In genomic region chr7:18593602-18594279, GRCh38 we compare ENCODE assay signal across 26 cellular contexts.
DNase-seq lines count a peak whose midpoint lies in the region; FAIRE-seq and TF ChIP-seq lines count a peak whose summit lies in the region.
"Had no signal": no experiment of that assay in that cellular context is flagged by ENCODE, and none has a peak within 500 bp of the region (broad histone marks: within the 10 kb centered on the region; RNA-seq: fewer than 3 reads in every experiment).

No MANE protein-coding gene starts in this region.

- H3K14ac ChIP-seq in mesenchymal stem cell (ENCODE audit: low read length in 2 of 2), result no peak overlapping the region

- no peak for TF ChIP-seq CTCF in SK-N-SH (IDR thresholded peaks at IDR 0.05)

- no peak for TF ChIP-seq POLR2A in H54 (IDR thresholded peaks at IDR 0.05; ENCODE audit: low read depth, low read length)

- H2BK12ac ChIP-seq in mesenchymal stem cell (ENCODE audit: low read length in 2 of 2), result no peak overlapping the region

- H3K27me3 Mint-ChIP-seq in T-helper 2 cell treated with Interferon-gamma antibody and Interleukin-4, amounts not matched to agents 5 μg/mL and 100 μg/mL, for 36 hours (ENCODE audit: low read depth), result no peaks in the 10 kb centered on the region
- H3K27me3 Mint-ChIP-seq: T-cell had no signal

- H3K4me1 ChIP-seq in mesenchymal stem cell (ENCODE audit: control insufficient read depth, insufficient read depth, low read depth, low read length) (no peaks in the 10 kb centered on the region), SK-N-SH (ENCODE audit: control insufficient read depth in 1 of 2, insufficient read depth in 2 of 2, low read depth in 1 of 2, low read length in 1 of 2) (peaks cover 0 to 7% of the 10 kb centered on the region in 2 experiments; a peak in 1 of 4 replicates)
- H3K4me1 ChIP-seq: A549, SJCRH30 had no signal

- no peak overlapping the region for H2BK15ac ChIP-seq in mesenchymal stem cell (ENCODE audit: low read depth, poor library complexity, severe bottlenecking)

- CTCF ChIA-PET in SK-N-SH (lab: Yijun Ruan, JAX), result interaction anchor here (0.6 to 11.7 kb wide), 7 partner anchors 72 to 528 kb away, joined by 3 to 138 read pairs (median 3); no protein-coding TSS in a partner anchor

- FAIRE-seq in H54 (lab: Jason Lieb, UNC) (peak; percentile 79), urothelium cell line (lab: Jason Lieb, UNC) (peak; percentile 35)
- FAIRE-seq: A549, GM12892 had no signal

- H2AFZ ChIP-seq in mesenchymal stem cell (ENCODE audit: low read depth, low read length) (no peak overlapping the region), SK-N-SH (ENCODE audit: low read depth) (no peak overlapping the region)
- H2AFZ ChIP-seq: PC-9 had no signal

- H3K9me3 Mint-ChIP-seq in T-helper 2 cell treated with Interferon-gamma antibody and Interleukin-4, amounts not matched to agents 5 μg/mL and 100 μg/mL, for 36 hours, result no peaks in the 10 kb centered on the region
- H3K9me3 Mint-ChIP-seq: CD8-positive, alpha-beta T cell; H9; HFFc6; T-cell had no signal

- H2BK120ac ChIP-seq in mesenchymal stem cell (ENCODE audit: low read depth, low read length), result no peak overlapping the region

- peaks cover 36% of the 10 kb centered on the region for H3K36me3 ChIP-seq in SK-N-MC (ENCODE audit: insufficient read depth, low read length)
- peaks cover 1 to 33% of the 10 kb centered on the region in 2 experiments for H3K36me3 ChIP-seq in mesenchymal stem cell (ENCODE audit: control insufficient read depth in 1 of 2, insufficient read depth in 2 of 2, low read depth in 1 of 2, low read length in 2 of 2)
- H3K36me3 ChIP-seq in SK-N-SH (replicated peaks in 1 of 2; ENCODE audit: control insufficient read depth in 1 of 2, insufficient read depth in 2 of 2, low read length in 1 of 2), result peaks cover 81 to 86% of the 10 kb centered on the region in 2 experiments
- H3K36me3 ChIP-seq: SJCRH30 had no signal

- no peak overlapping the region for H3K4ac ChIP-seq in mesenchymal stem cell (ENCODE audit: low read depth in 1 of 2, low read length in 2 of 2)

- no peak overlapping the region for H2AK5ac ChIP-seq in mesenchymal stem cell (ENCODE audit: low read length, severe bottlenecking)

- no peak for TF ChIP-seq RAD21 in SK-N-SH (IDR thresholded peaks at IDR 0.05; ENCODE audit: low read length)

- no peaks in the 10 kb centered on the region for H3K4me1 Mint-ChIP-seq in T-helper 2 cell treated with Interferon-gamma antibody and Interleukin-4, amounts not matched to agents 5 μg/mL and 100 μg/mL, for 36 hours (ENCODE audit: low read depth)
- H3K4me1 Mint-ChIP-seq: T-cell had no signal

- H3K9me3 ChIP-seq in SK-N-MC (ENCODE audit: low read depth, low read length) (no peaks in the 10 kb centered on the region), mesenchymal stem cell (ENCODE audit: control insufficient read depth, low read length) (no peaks in the 10 kb centered on the region), SK-N-SH (no peaks in the 10 kb centered on the region)
- H3K9me3 ChIP-seq: A549, SJCRH30 had no signal

- TF ChIP-seq EP300 in SK-N-SH (IDR thresholded peaks at IDR 0.05; ENCODE audit: borderline replicate concordance in 1 of 2, low read depth in 1 of 2, low read length in 1 of 2), result no peak

- no peak overlapping the region for H4K91ac ChIP-seq in mesenchymal stem cell (ENCODE audit: low read length)

- no peaks in the 10 kb centered on the region for H3K27me3 ChIP-seq in mesenchymal stem cell (ENCODE audit: control insufficient read depth in 1 of 2, insufficient read depth in 1 of 2, low read length in 2 of 2)
- H3K27me3 ChIP-seq in SK-N-SH (ENCODE audit: insufficient read depth), result no peaks in the 10 kb centered on the region
- H3K27me3 ChIP-seq: SJCRH30 had no signal

- H3K9me2 ChIP-seq in SK-N-SH, result no peaks in the 10 kb centered on the region

- WGBS in mesenchymal stem cell, result 73% methylated on average over 4 of the region's 4 CpGs
- 86% methylated on average over 4 of the region's 4 CpGs for WGBS in SK-N-SH (ENCODE audit: low lambda C conversion rate)

- H3K4me2 ChIP-seq in mesenchymal stem cell (ENCODE audit: low read length, poor library complexity, severe bottlenecking) (no peak overlapping the region), SK-N-SH (no peak overlapping the region)
- H3K4me2 ChIP-seq: A549, PC-9 had no signal

- POLR2A ChIA-PET in SK-N-SH (lab: Yijun Ruan, JAX), result no interaction called here

- H3K79me2 ChIP-seq in SK-N-SH (ENCODE audit: insufficient read depth), result no peaks in the 10 kb centered on the region

- H3K4me3 ChIP-seq in SK-N-MC (no peak overlapping the region), mesenchymal stem cell (ENCODE audit: insufficient read depth in 1 of 2, low read depth in 1 of 2, low read length in 2 of 2) (no peak overlapping the region), SK-N-SH (ENCODE audit: low read depth in 2 of 2, low read length in 1 of 2) (no peak overlapping the region)
- H3K4me3 ChIP-seq: A549, PC-9, SJCRH30 had no signal

- DNase-seq in H54 (ENCODE audit: insufficient read length, low spot score) (no peak), SK-N-MC (ENCODE audit: low read depth, low spot score) (no peak), mesenchymal stem cell (peak; percentile 25), urothelium cell line (ENCODE audit: low spot score) (no peak), NCI-H146 treated with DMSO at 0.1 percent for 48 hours (lab: John Stamatoyannopoulos, UW; ENCODE audit: unreplicated experiment) (no peak), SK-N-SH (no peak)
- no peak for DNase-seq in T-helper 2 cell treated with Interferon-gamma antibody and Interleukin-4, amounts not matched to agents 5 μg/mL and 100 μg/mL, for 36 hours (ENCODE audit: low spot score)
- DNase-seq: AML-193; CD8-positive, alpha-beta T cell; DMS79 treated with DMSO at 0.1 percent for 48 hours; GF-D8; H9; HFFc6; NCI-H1092; NCI-H1417 treated with DMSO at 0.1 percent for 48 hours; NCI-H187; NCI-H446; NCI-H524 treated with DMSO at 0.1 percent for 48 hours; NCI-H774; NK-92 treated with Interleukin-12 subunit alpha and Interleukin-12 subunit beta, amount 100 ng/mL, for 24 hours; PC-9; SJCRH30; T-cell had no signal

- H3K23ac ChIP-seq in mesenchymal stem cell (ENCODE audit: low read length in 2 of 2), result no peak overlapping the region

- no peak overlapping the region for H2BK5ac ChIP-seq in mesenchymal stem cell (ENCODE audit: low read depth, low read length, poor library complexity, severe bottlenecking)

- no peak overlapping the region for H3K4me3 Mint-ChIP-seq in T-helper 2 cell treated with Interferon-gamma antibody and Interleukin-4, amounts not matched to agents 5 μg/mL and 100 μg/mL, for 36 hours
- H3K4me3 Mint-ChIP-seq: CD8-positive, alpha-beta T cell; H9; HFFc6; T-cell had no signal

- H4K8ac ChIP-seq in mesenchymal stem cell (ENCODE audit: low read length), result no peak overlapping the region

- H4K20me1 ChIP-seq in SK-N-SH (ENCODE audit: insufficient read depth), result no peaks in the 10 kb centered on the region

- H3F3A ChIP-seq in SK-N-SH (replicated peaks; ENCODE audit: insufficient read depth), result peaks cover 5% of the 10 kb centered on the region

- H3K36me3 Mint-ChIP-seq in T-helper 2 cell treated with Interferon-gamma antibody and Interleukin-4, amounts not matched to agents 5 μg/mL and 100 μg/mL, for 36 hours (ENCODE audit: low read depth), result no peaks in the 10 kb centered on the region
- H3K36me3 Mint-ChIP-seq: CD8-positive, alpha-beta T cell; T-cell had no signal

- H3K79me1 ChIP-seq in mesenchymal stem cell (replicated peaks; ENCODE audit: low read length, poor library complexity, severe bottlenecking), result peaks cover 1% of the 10 kb centered on the region

- H3K27ac ChIP-seq in SK-N-MC (peak overlapping the region; percentile 97), mesenchymal stem cell (ENCODE audit: low read length, poor library complexity, severe bottlenecking) (no peak overlapping the region), SK-N-SH (ENCODE audit: low read depth in 2 of 2, low read length in 1 of 2) (no peak overlapping the region)
- H3K27ac ChIP-seq: A549, C4-2B, PC-9, SJCRH30 had no signal

- H3K18ac ChIP-seq in mesenchymal stem cell (ENCODE audit: low read depth in 1 of 2, low read length in 2 of 2), result no peak overlapping the region

- H3K27ac Mint-ChIP-seq in T-helper 2 cell treated with Interferon-gamma antibody and Interleukin-4, amounts not matched to agents 5 μg/mL and 100 μg/mL, for 36 hours, result no peak overlapping the region
- H3K27ac Mint-ChIP-seq: CD8-positive, alpha-beta T cell; H9; HFFc6; T-cell had no signal

- no peak overlapping the region for H3K9ac ChIP-seq in SK-N-MC (ENCODE audit: insufficient read length)
- H3K9ac ChIP-seq in mesenchymal stem cell (ENCODE audit: low read length), result no peak overlapping the region
- no peak overlapping the region for H3K9ac ChIP-seq in SK-N-SH

TF ChIP-seq in SK-N-SH, 30 proteins besides CTCF, POLR2A, EP300 and RAD21:
- TF ChIP-seq MXI1 (IDR thresholded peaks at IDR 0.05; ENCODE audit: low read depth, low read length) (no peak), SMC3 (IDR thresholded peaks at IDR 0.05; ENCODE audit: low read depth, low read length) (no peak), CHD2 (IDR thresholded peaks at IDR 0.05; ENCODE audit: low read length, partially characterized antibody) (no peak), TCF12 (IDR thresholded peaks at IDR 0.05) (no peak)
